ENCODE assay signal across 8 cellular contexts in genomic region chr6:10316327-10316726, GRCh38.
A peak's percentile ranks its signal among the peaks of the same experiment; 100 is the strongest.
DNase-seq lines count a peak whose midpoint lies in the region; ATAC-seq, FAIRE-seq and TF ChIP-seq lines count a peak whose summit lies in the region.

No MANE protein-coding gene starts in this region.

- H3K9ac ChIP-seq in adipocyte (ENCODE audit: low read length) (no peak overlapping the region), stomach smooth muscle (ENCODE audit: low read length in 2 of 2) (peak overlapping the region in 1 of 2 donors; percentile 21)

- DNase-seq in HEK293T (ENCODE audit: extremely low spot score) (peak; percentile 50), adipocyte (ENCODE audit: low read depth) (peak; percentile 92), frontal cortex (ENCODE audit: low spot score in 2 of 2) (peak; percentile 32 to 48), GM19240 (ENCODE audit: insufficient read length, low spot score) (no peak)
- DNase-seq in stimulated activated CD4-positive, alpha-beta T cell treated with anti-CD3 and anti-CD28 coated beads, Interleukin-1b, Interleukin-23, amount 100 ng/mL, for 48 hours, result no peak
- no peak for DNase-seq in activated naive CD4-positive, alpha-beta T cell treated with Interleukin-2 at 50 U/mL for 16 hours

- no peak for FAIRE-seq in frontal cortex (lab: Jason Lieb, UNC)

- ATAC-seq in HG03354 (IDR thresholded peaks at IDR 0.05; ENCODE audit: poor library complexity, severe bottlenecking, unreplicated experiment), result no peak

- H3K9me3 ChIP-seq in adipocyte (ENCODE audit: control insufficient read depth, low read length), result no peaks in the 10 kb centered on the region
- H3K9me3 ChIP-seq in stomach smooth muscle (ENCODE audit: control insufficient read depth in 2 of 2, low read length in 2 of 2), result no peaks in the 10 kb centered on the region

- H3K27ac ChIP-seq in stomach smooth muscle (ENCODE audit: low read length), result peak overlapping the region; percentile 62

- H3K4me3 ChIP-seq in adipocyte (ENCODE audit: low read length) (no peak overlapping the region), stomach smooth muscle (ENCODE audit: low read length in 2 of 2) (peak overlapping the region in 1 of 2 donors; percentile 44)

- CTCF ChIA-PET in HEK293T (lab: Yijun Ruan, JAX), result interaction anchor here (0.6 kb wide), 1 partner anchor 779 kb away, joined by 4 read pairs; no protein-coding TSS in a partner anchor

- H3K36me3 ChIP-seq in adipocyte (ENCODE audit: control insufficient read depth, insufficient read depth, low read length, severe bottlenecking), result no peaks in the 10 kb centered on the region
- H3K36me3 ChIP-seq in stomach smooth muscle (ENCODE audit: control insufficient read depth in 2 of 2, insufficient read depth in 2 of 2, low read length in 2 of 2), result no peaks in the 10 kb centered on the region

- POLR2A ChIA-PET in HEK293T (lab: Yijun Ruan, JAX), result interaction anchor here (0.6 to 1.9 kb wide), 3 partner anchors 78 to 98 kb away, joined by 3 to 10 read pairs (median 9); partner anchors contain the start of gene TFAP2A

- peaks cover 2% of the 10 kb centered on the region for H3K27me3 ChIP-seq in adipocyte (replicated peaks; ENCODE audit: control insufficient read depth, insufficient read depth, low read length)
- no peaks in the 10 kb centered on the region for H3K27me3 ChIP-seq in stomach smooth muscle (ENCODE audit: control insufficient read depth in 1 of 2, insufficient read depth in 2 of 2, low read length in 2 of 2)

- H3K4me1 ChIP-seq in adipocyte (ENCODE audit: control insufficient read depth, insufficient read depth, low read length), result no peaks in the 10 kb centered on the region
- H3K4me1 ChIP-seq in stomach smooth muscle (ENCODE audit: control insufficient read depth, insufficient read depth, low read length), result peaks cover 18% of the 10 kb centered on the region

TF ChIP-seq in HEK293T, 16 proteins besides CTCF, POLR2A, EP300 and RAD21:
- TF ChIP-seq L3MBTL2 (conservative IDR thresholded peaks at IDR 0.05) (peak; percentile 66), FOXK2 (IDR thresholded peaks at IDR 0.05) (no peak)

Comparison
In these comparisons a context has a peak if more than half of its experiments do, and no peak if none do; other contexts are left out.
1. DNase-seq: peak in HEK293T (single experiment), adipocyte (single experiment) and frontal cortex (2 of 2); none in stimulated activated CD4-positive, alpha-beta T cell treated with anti-CD3 and anti-CD28 coated beads, Interleukin-1b, Interleukin-23, amount 100 ng/mL, for 48 hours (single experiment), GM19240 (single experiment) and activated naive CD4-positive, alpha-beta T cell treated with Interleukin-2 at 50 U/mL for 16 hours (single experiment).